In the genomic region with DNA sequence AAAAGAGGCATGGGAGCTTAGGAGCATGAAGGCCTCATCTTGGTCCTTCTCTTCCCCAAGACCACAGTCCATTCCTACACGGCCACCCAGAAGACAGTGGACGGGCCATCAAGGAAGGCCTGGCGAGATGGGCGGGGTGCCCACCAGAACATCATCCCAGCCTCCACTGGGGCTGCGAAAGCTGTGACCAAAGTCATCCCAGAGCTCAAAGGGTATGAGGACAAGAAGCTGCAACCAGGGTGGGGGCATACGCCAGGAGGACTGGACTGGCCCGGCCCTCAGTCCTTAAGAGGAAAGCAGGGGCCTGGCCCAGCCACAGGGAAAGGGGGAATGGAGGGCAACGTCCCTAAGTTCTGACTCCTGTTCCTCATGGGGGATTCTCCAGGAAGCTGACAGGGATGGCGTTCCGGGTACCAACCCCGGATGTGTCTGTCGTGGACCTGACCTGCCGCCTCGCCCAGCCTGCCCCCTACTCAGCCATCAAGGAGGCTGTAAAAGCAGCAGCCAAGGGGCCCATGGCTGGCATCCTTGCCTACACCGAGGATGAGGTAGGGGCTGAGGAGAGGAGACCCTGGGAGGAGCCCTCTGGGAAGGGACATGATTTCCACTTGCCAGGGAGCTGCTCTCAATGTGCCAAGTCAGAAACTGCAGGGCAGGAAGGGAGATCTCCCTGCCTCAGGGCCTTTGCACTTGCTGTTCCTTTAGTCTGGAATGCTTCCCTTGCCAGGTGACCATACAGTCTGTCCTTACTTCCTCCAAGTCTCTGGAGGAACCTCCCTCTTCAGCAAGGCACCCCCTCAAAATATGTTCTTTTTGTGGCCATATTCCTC, we compare ENCODE assay signal across 1 cellular context.
TF ChIP-seq lines count a peak whose summit lies in the region.

No MANE protein-coding gene starts in this region.

TF ChIP-seq in HCT116, 20 proteins besides CTCF, POLR2A, EP300 and RAD21:
- TF ChIP-seq POLR2AphosphoS5 (IDR thresholded peaks at IDR 0.05; ENCODE audit: low read depth, low read length) (0 out of 2 replicates have a peak, but pooled peaks have one; percentile 15), EGR1 (IDR thresholded peaks at IDR 0.05; ENCODE audit: low read depth) (no peak), EZH2 (IDR thresholded peaks at IDR 0.05) (no peak)
